Comparison of ENCODE assay signal across 8 cellular contexts in genomic region chr5:1634337-1634661, GRCh38.
DNase-seq lines count a peak whose midpoint lies in the region; FAIRE-seq and TF ChIP-seq lines count a peak whose summit lies in the region.

No MANE protein-coding gene starts in this region.

- no peaks in the 10 kb centered on the region for H3K4me1 ChIP-seq in H9 (ENCODE audit: insufficient read depth, low read length)
- no peaks in the 10 kb centered on the region for H3K4me1 ChIP-seq in iPS DF 6.9 (ENCODE audit: control insufficient read depth, insufficient read depth, low read length)

- no peaks in the 10 kb centered on the region for H4K20me1 ChIP-seq in H9 (ENCODE audit: control insufficient read depth, insufficient read depth, insufficient read length)

- no peaks in the 10 kb centered on the region for H3K79me2 ChIP-seq in H9 (ENCODE audit: insufficient read depth, low read length)

- H3K9me3 ChIP-seq in H9 (ENCODE audit: control insufficient read depth, low read depth, low read length) (no peaks in the 10 kb centered on the region), iPS DF 6.9 (ENCODE audit: control insufficient read depth, insufficient read depth, low read length) (no peaks in the 10 kb centered on the region)

- DNase-seq in H9: no peak
- no peak for DNase-seq in activated CD4-positive, alpha-beta memory T cell treated with anti-CD3 and anti-CD28 coated beads, Interleukin-2, amount 10 ng/mL, durations not matched to agents 7 days and 5 days
- no peak for DNase-seq in iPS DF 6.9 (ENCODE audit: low read depth, low spot score)
- DNase-seq in germinal center (ENCODE audit: low spot score): no peak
- no peak for DNase-seq in anterior cingulate cortex (lab: John Stamatoyannopoulos, UW)
- no peak for DNase-seq in OCI-M1 (lab: John Stamatoyannopoulos, UW)
- no peak for DNase-seq in urothelium cell line (ENCODE audit: low spot score)

- H3K23ac ChIP-seq in H9 (ENCODE audit: insufficient read length, low read depth, low read length): no peak overlapping the region

- no peak overlapping the region for H3K56ac ChIP-seq in H9 (ENCODE audit: insufficient read length, low read depth, low read length)

- H3K36me3 Mint-ChIP-seq in H9 (ENCODE audit: insufficient read depth in 1 of 3, low read depth in 3 of 3): peaks cover 0 to 17% (median 7%) of the 10 kb centered on the region in 3 experiments; a peak in 3 of 7 replicates
- H3K36me3 Mint-ChIP-seq in activated CD4-positive, alpha-beta memory T cell treated with anti-CD3 and anti-CD28 coated beads, Interleukin-2, amount 10 ng/mL, durations not matched to agents 7 days and 5 days (ENCODE audit: low read depth): no peaks in the 10 kb centered on the region

- no peak overlapping the region for H2BK5ac ChIP-seq in H9 (ENCODE audit: insufficient read length, low read length)

- H3K27me3 Mint-ChIP-seq in H9 (ENCODE audit: low read depth): peaks cover 4% of the 10 kb centered on the region; the same call in 1 of the 2 replicates
- peaks cover under 1% of the 10 kb centered on the region for H3K27me3 Mint-ChIP-seq in activated CD4-positive, alpha-beta memory T cell treated with anti-CD3 and anti-CD28 coated beads, Interleukin-2, amount 10 ng/mL, durations not matched to agents 7 days and 5 days

- peak overlapping the region; percentile 20 for H3K18ac ChIP-seq in H9 (ENCODE audit: insufficient read length, low read depth, low read length)

- no peak overlapping the region for H2BK15ac ChIP-seq in H9 (ENCODE audit: low read depth, low read length)

- peak overlapping the region; percentile 3 for H3K4me2 ChIP-seq in H9 (ENCODE audit: insufficient read depth, insufficient read length, low read length)

- no peak for TF ChIP-seq CTCF in H9 (conservative IDR thresholded peaks at IDR 0.05)

- H3K4me3 ChIP-seq in iPS DF 6.9 (ENCODE audit: low read length): peak overlapping the region; percentile 95; the same call in 1 of the 2 replicates
- H3K4me3 ChIP-seq in skin epidermis: peak overlapping the region; percentile 56 to 84 (median 73)

- no peaks in the 10 kb centered on the region for H3K9me3 Mint-ChIP-seq in H9
- H3K9me3 Mint-ChIP-seq in activated CD4-positive, alpha-beta memory T cell treated with anti-CD3 and anti-CD28 coated beads, Interleukin-2, amount 10 ng/mL, durations not matched to agents 7 days and 5 days: no peaks in the 10 kb centered on the region

- H3K23me2 ChIP-seq in H9 (ENCODE audit: insufficient read length, low read depth, low read length, poor library complexity, severe bottlenecking): no peaks in the 10 kb centered on the region

- H4K8ac ChIP-seq in H9 (replicated peaks; ENCODE audit: insufficient read length, low read depth, low read length): no peak overlapping the region

- H3K27ac ChIP-seq in H9 (ENCODE audit: insufficient read length, low read depth, low read length) (no peak overlapping the region), iPS DF 6.9 (ENCODE audit: low read length) (no peak overlapping the region), skin epidermis (peak overlapping the region; percentile 69 to 97 (median 88))

- POLR2A ChIA-PET in activated CD4-positive, alpha-beta memory T cell treated with anti-CD3 and anti-CD28 coated beads, Interleukin-2, amount 10 ng/mL, durations not matched to agents 7 days and 5 days (lab: Charles Lee): interaction anchor here (0.8 to 1.4 kb wide), 9 partner anchors 10 to 289 kb away, joined by 3 to 6 read pairs (median 3); partner anchors contain the start of genes CLPTM1L and LPCAT1

- H3K9ac ChIP-seq in H9 (ENCODE audit: extremely low read depth, insufficient read length, low read length): no peak overlapping the region

- H3K14ac ChIP-seq in H9 (ENCODE audit: insufficient read depth, low read length): peak overlapping the region; percentile 4; the same call in 1 of the 2 replicates

- H2AFZ ChIP-seq in H9 (ENCODE audit: low read length): no peak overlapping the region

- FAIRE-seq in urothelium cell line (lab: Jason Lieb, UNC): no peak

- peak overlapping the region; percentile 81 to 82 for H3K4me3 Mint-ChIP-seq in H9
- H3K4me3 Mint-ChIP-seq in activated CD4-positive, alpha-beta memory T cell treated with anti-CD3 and anti-CD28 coated beads, Interleukin-2, amount 10 ng/mL, durations not matched to agents 7 days and 5 days: peak overlapping the region; percentile 87

- H4K91ac ChIP-seq in H9 (ENCODE audit: insufficient read length, low read depth, low read length): no peak overlapping the region

- H3K27me3 ChIP-seq in H9 (ENCODE audit: insufficient read depth, low read length) (no peaks in the 10 kb centered on the region), iPS DF 6.9 (ENCODE audit: control insufficient read depth, insufficient read depth, low read length) (no peaks in the 10 kb centered on the region)

- H4K5ac ChIP-seq in H9 (ENCODE audit: insufficient read length, low read depth, low read length): no peak overlapping the region

- H2BK12ac ChIP-seq in H9 (ENCODE audit: insufficient read length, low read depth, low read length): no peak overlapping the region

- H3K79me1 ChIP-seq in H9 (ENCODE audit: insufficient read depth, low read depth, low read length, poor library complexity, severe bottlenecking): no peaks in the 10 kb centered on the region

- no peak overlapping the region for H3K4ac ChIP-seq in H9 (ENCODE audit: low read depth, low read length)

- no CpG with 5 or more reads among the region's 18 CpGs for WGBS in H9 (ENCODE audit: extremely low coverage, insufficient read length, low lambda C conversion rate)
- no CpG with 5 or more reads among the region's 18 CpGs for WGBS in iPS DF 6.9 (ENCODE audit: insufficient coverage, insufficient read length)

- peak overlapping the region in 1 of 3 experiments; percentile 94; a peak in 1 of 7 replicates for H3K27ac Mint-ChIP-seq in H9
- H3K27ac Mint-ChIP-seq in activated CD4-positive, alpha-beta memory T cell treated with anti-CD3 and anti-CD28 coated beads, Interleukin-2, amount 10 ng/mL, durations not matched to agents 7 days and 5 days: peak overlapping the region; percentile 82

- no peak overlapping the region for H2BK20ac ChIP-seq in H9 (ENCODE audit: low read depth, low read length, poor library complexity, severe bottlenecking)

- H2BK120ac ChIP-seq in H9 (ENCODE audit: low read depth, low read length, poor library complexity, severe bottlenecking): no peak overlapping the region

- H3K36me3 ChIP-seq in iPS DF 6.9 (ENCODE audit: control insufficient read depth, insufficient read depth, low read length): no peaks in the 10 kb centered on the region; the same call in 1 of the 2 replicates

- no peak overlapping the region for H3T11ph ChIP-seq in H9 (ENCODE audit: low read length)

- H3K4me1 Mint-ChIP-seq in H9: peaks cover 8 to 11% of the 10 kb centered on the region in 2 experiments
- H3K4me1 Mint-ChIP-seq in activated CD4-positive, alpha-beta memory T cell treated with anti-CD3 and anti-CD28 coated beads, Interleukin-2, amount 10 ng/mL, durations not matched to agents 7 days and 5 days: peaks cover 24% of the 10 kb centered on the region

- CTCF ChIA-PET in activated CD4-positive, alpha-beta memory T cell treated with anti-CD3 and anti-CD28 coated beads, Interleukin-2, amount 10 ng/mL, durations not matched to agents 7 days and 5 days (lab: Charles Lee): interaction anchor here (0.7 to 1.2 kb wide), 2 partner anchors 11 to 339 kb away, joined by 5 to 9 read pairs; no protein-coding TSS in a partner anchor

- H2AK5ac ChIP-seq in H9 (ENCODE audit: insufficient read length, low read length): no peak overlapping the region

Comparison
In these comparisons a context has a peak if more than half of its experiments do, and no peak if none do; other contexts are left out.
1. H3K27ac ChIP-seq: peak in skin epidermis (21 of 21); none in H9 (single experiment) and iPS DF 6.9 (single experiment).